Comparison of ENCODE assay signal across 6 cellular contexts in the genomic region with DNA sequence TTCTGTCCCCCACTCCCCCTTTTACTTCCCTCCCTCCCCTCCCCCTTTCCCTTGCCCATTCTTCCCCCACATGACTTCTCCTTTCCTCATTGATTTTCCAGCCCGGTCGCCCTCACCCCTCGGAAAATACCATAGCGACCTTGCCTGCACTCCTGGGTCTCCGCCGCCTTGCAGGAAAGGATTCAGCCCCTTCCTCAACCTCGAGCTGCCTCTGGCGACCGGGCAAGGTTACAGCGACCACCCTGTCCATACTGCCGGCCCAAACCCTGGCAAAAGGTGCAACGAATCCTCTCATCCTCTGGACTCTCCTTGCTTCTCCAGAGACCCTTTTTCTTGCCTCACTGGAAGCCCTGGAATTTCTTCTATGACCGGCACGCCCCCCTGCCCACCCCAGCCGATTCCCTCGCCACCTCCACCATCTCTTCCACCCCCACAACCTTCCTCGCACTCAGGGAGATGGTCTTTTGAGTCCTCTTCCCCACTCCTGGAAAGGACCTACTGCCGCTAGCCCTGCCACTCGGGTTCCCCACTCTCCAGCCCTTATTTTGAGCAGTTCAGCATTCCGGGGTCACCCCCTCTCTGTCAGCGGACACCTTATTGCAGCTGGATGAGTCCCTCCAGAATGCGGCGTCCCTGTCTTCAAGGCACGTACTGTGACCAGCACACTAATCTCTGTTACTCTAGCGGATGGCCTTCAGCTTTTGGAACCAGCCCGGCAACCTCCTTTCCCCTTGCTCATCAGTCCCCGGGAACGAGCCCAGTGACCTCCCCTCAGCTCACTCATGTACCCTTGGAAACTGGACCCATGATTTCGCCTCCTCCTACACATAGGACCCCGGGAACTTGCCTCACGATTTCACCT. TPM values are rescaled to one million over a fixed set of nuclear protein-coding genes. Genes with fewer than 3 reads are reported as not detected.
DNase-seq lines count a peak whose midpoint lies in the region; ATAC-seq lines count a peak whose summit lies in the region.

No MANE protein-coding gene starts in this region.

- H4K20me1 ChIP-seq in Karpas-422 (ENCODE audit: insufficient read depth, low read depth, low read length), result peaks cover 7% of the 10 kb centered on the region; the same call in 1 of the 2 replicates

- H3K4me1 ChIP-seq in Karpas-422 (ENCODE audit: low read length) (peaks cover 24% of the 10 kb centered on the region), rectal smooth muscle tissue (ENCODE audit: control insufficient read depth, insufficient read depth, low read length) (no peaks in the 10 kb centered on the region)
- H3K4me1 ChIP-seq in effector memory CD4-positive, alpha-beta T cell (ENCODE audit: control insufficient read depth, insufficient read depth, low read length, poor library complexity, severe bottlenecking), result peaks cover 9% of the 10 kb centered on the region

- H3K27ac ChIP-seq in Karpas-422 (ENCODE audit: low read length), result no peak overlapping the region; the same call in 1 of the 2 replicates
- peak overlapping the region; percentile 96 for H3K27ac ChIP-seq in effector memory CD4-positive, alpha-beta T cell (ENCODE audit: insufficient read depth, low read length, poor library complexity, severe bottlenecking)
- H3K27ac ChIP-seq in rectal smooth muscle tissue (ENCODE audit: low read depth, low read length), result peak overlapping the region; percentile 94

- H3K36me3 ChIP-seq in Karpas-422 (ENCODE audit: insufficient read depth, low read length), result peaks cover 3% of the 10 kb centered on the region; the same call in 1 of the 2 replicates
- H3K36me3 ChIP-seq in effector memory CD4-positive, alpha-beta T cell (ENCODE audit: control insufficient read depth, insufficient read depth, low read length), result peaks cover 19% of the 10 kb centered on the region
- H3K36me3 ChIP-seq in rectal smooth muscle tissue (ENCODE audit: control insufficient read depth, insufficient read depth, low read length), result peaks cover 14% of the 10 kb centered on the region

- peak overlapping the region; percentile 97 for H3K9ac ChIP-seq in Karpas-422 (ENCODE audit: low read length)
- peak overlapping the region; percentile 38 for H3K9ac ChIP-seq in rectal smooth muscle tissue (ENCODE audit: low read length)

- no peaks in the 10 kb centered on the region for H3K9me2 ChIP-seq in Karpas-422 (replicated peaks; ENCODE audit: insufficient read depth, low read length)

- H2AFZ ChIP-seq in Karpas-422 (ENCODE audit: low read length), result peak overlapping the region; percentile 82; the same call in 1 of the 2 replicates

- ATAC-seq in GM21717 (IDR thresholded peaks at IDR 0.05; ENCODE audit: unreplicated experiment), result no peak

- no peaks in the 10 kb centered on the region for H3K27me3 ChIP-seq in Karpas-422 (ENCODE audit: low read length)
- no peaks in the 10 kb centered on the region for H3K27me3 ChIP-seq in effector memory CD4-positive, alpha-beta T cell (replicated peaks; ENCODE audit: control insufficient read depth, insufficient read depth, low read length, poor library complexity, severe bottlenecking)
- no peaks in the 10 kb centered on the region for H3K27me3 ChIP-seq in rectal smooth muscle tissue (ENCODE audit: control insufficient read depth, insufficient read depth, low read length)

- no peaks in the 10 kb centered on the region for H3K9me3 ChIP-seq in Karpas-422 (ENCODE audit: low read length)
- no peaks in the 10 kb centered on the region for H3K9me3 ChIP-seq in effector memory CD4-positive, alpha-beta T cell (ENCODE audit: control insufficient read depth, low read length)

- DNase-seq in Karpas-422 (no peak), NCI-H2029 treated with DMSO at 0.1 percent for 48 hours (lab: John Stamatoyannopoulos, UW) (no peak), Ammon's horn (ENCODE audit: low spot score) (no peak)
- no peak for DNase-seq in effector memory CD4-positive, alpha-beta T cell

- H3K4me2 ChIP-seq in Karpas-422 (ENCODE audit: low read depth, low read length, poor library complexity, severe bottlenecking), result peak overlapping the region; percentile 90

- H3K4me3 ChIP-seq in Karpas-422 (ENCODE audit: low read length) (peak overlapping the region; percentile 82), rectal smooth muscle tissue (ENCODE audit: low read length) (peak overlapping the region; percentile 98)
- H3K4me3 ChIP-seq in effector memory CD4-positive, alpha-beta T cell (ENCODE audit: insufficient read depth, low read depth, low read length, poor library complexity, severe bottlenecking), result peak overlapping the region; percentile 73

- H3K79me2 ChIP-seq in Karpas-422 (ENCODE audit: low read length), result peaks cover 26% of the 10 kb centered on the region

RNA-seq across cellular contexts. Expression of a gene that starts 0.8 kb away (rescaled TPM):
- total RNA-seq in Karpas-422 (2014; rRNA removed; shearing (Covaris generic); ENCODE audit: low replicate concordance), result 15.9 and 27.1 TPM in 2 replicates

RNA-seq across cellular contexts. Expression of a gene that starts 38.0 kb away (rescaled TPM):
- total RNA-seq in Karpas-422 (2014; rRNA removed; shearing (Covaris generic); ENCODE audit: low replicate concordance), result 455 and 533 TPM in 2 replicates

RNA-seq across cellular contexts. Expression of a gene that starts 38.0 kb away (rescaled TPM):
- 64.1 and 69.1 TPM in 2 replicates for total RNA-seq in Karpas-422 (2014; rRNA removed; shearing (Covaris generic); ENCODE audit: low replicate concordance)

RNA-seq across cellular contexts. Expression of a gene that starts 52.7 kb away (rescaled TPM):
- 1.3 TPM in 1 of 2 replicates, not detected in the other for total RNA-seq in Karpas-422 (2014; rRNA removed; shearing (Covaris generic); ENCODE audit: low replicate concordance)
